In genomic region chr5:163033656-163034055, GRCh38 we compare ENCODE assay signal across 4 cellular contexts.
"Had no signal": no experiment of that assay in that cellular context is flagged by ENCODE, and none has a peak within 500 bp of the region (broad histone marks: within the 10 kb centered on the region; RNA-seq: fewer than 3 reads in every experiment).

No MANE protein-coding gene starts in this region.

- DNase-seq: H9, HCEC 1CT, IMR-90, KBM-7 had no signal
